Comparison of ENCODE assay signal across 9 cellular contexts in the genomic region with DNA sequence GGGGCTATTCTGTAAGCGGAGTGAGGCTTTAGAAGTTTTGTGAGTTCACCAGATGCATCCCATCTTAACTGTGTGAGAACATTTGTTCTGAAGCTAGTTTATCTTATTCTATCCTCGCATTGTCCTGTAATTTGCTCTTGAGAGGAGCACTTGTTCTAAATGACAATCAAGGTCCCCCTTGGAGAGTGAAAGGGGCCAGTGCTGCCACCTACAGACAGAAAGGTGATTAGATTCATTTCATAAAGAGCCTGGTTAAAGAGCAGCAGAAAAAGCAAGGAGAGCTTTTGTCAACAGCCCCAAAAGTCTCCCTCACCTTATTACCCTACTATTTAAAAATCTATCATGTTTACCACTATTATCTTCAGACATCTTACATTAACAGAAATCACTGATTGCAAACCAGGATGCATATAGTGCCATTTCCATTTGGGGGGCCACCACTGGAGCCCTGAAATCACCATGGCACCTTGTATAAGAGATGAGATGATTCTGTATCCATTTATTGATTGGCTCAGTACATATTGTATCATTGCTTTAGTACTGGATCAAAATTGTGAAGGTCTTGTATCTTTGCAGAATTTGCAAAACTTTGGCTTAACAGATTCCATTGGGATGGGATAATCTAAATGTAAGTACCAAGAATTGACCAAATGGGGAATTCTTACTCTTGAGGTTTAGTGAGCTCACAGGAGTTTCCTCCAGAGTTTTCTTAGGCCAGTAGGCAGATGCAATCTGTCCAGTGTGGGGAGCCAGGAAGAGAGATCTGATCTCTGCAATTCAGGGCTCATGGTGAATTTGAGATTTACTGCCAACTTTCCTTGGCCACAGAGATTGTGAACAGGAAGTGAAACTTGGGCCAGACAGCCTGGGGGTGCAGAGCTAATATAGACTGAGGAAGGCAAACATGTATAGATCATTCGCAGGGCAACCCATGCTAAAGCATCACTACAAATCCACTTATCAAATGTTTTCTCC.
DNase-seq lines count a peak whose midpoint lies in the region; ATAC-seq and TF ChIP-seq lines count a peak whose summit lies in the region.
"Had no signal": no experiment of that assay in that cellular context is flagged by ENCODE, and none has a peak within 500 bp of the region (broad histone marks: within the 10 kb centered on the region; RNA-seq: fewer than 3 reads in every experiment).

No MANE protein-coding gene starts in this region.

- TF ChIP-seq POLR2A in erythroblast (IDR thresholded peaks at IDR 0.05; ENCODE audit: low read length): no peak

- no peaks in the 10 kb centered on the region for H3K36me3 Mint-ChIP-seq in activated T-helper 2 cell treated with anti-CD3 and anti-CD28 coated beads, Interferon-gamma antibody, Interleukin-2, Interleukin-4, amounts not matched to agents 10 μg/mL and 5 μg/mL and 100 μg/mL, durations not matched to agents 14 hours and 24 hours and 36 hours (ENCODE audit: low read depth)

- no peaks in the 10 kb centered on the region for H3K4me1 Mint-ChIP-seq in activated T-helper 2 cell treated with anti-CD3 and anti-CD28 coated beads, Interferon-gamma antibody, Interleukin-2, Interleukin-4, amounts not matched to agents 10 μg/mL and 5 μg/mL and 100 μg/mL, durations not matched to agents 14 hours and 24 hours and 36 hours (ENCODE audit: low read depth)

- ATAC-seq in GM21619 (IDR thresholded peaks at IDR 0.05; ENCODE audit: unreplicated experiment): peak; percentile 64

- DNase-seq in NCI-H2081 (lab: John Stamatoyannopoulos, UW) (peak; percentile 42 to 49), NCI-H2081 treated with DMSO at 0.1 percent for 48 hours (lab: John Stamatoyannopoulos, UW) (no peak), LoVo (ENCODE audit: low spot score) (peak; percentile 53), SHP77 treated with DMSO at 0.1 percent for 48 hours (lab: John Stamatoyannopoulos, UW) (peak; percentile 8), erythroblast (lab: John Stamatoyannopoulos, UW) (peak; percentile 23 to 38), myocyte (ENCODE audit: low read depth) (peak; percentile 53)
- no peak for DNase-seq in activated T-helper 2 cell treated with anti-CD3 and anti-CD28 coated beads, Interferon-gamma antibody, Interleukin-2, Interleukin-4, amounts not matched to agents 10 μg/mL and 5 μg/mL and 100 μg/mL, durations not matched to agents 14 hours and 24 hours and 36 hours (ENCODE audit: low spot score)

- intact Hi-C loops in activated T-helper 2 cell treated with anti-CD3 and anti-CD28 coated beads, Interferon-gamma antibody, Interleukin-2, Interleukin-4, amounts not matched to agents 10 μg/mL and 5 μg/mL and 100 μg/mL, durations not matched to agents 14 hours and 24 hours and 36 hours (cut with micrococcal nuclease): no loop called here

- no peaks in the 10 kb centered on the region for H3K9me3 Mint-ChIP-seq in activated T-helper 2 cell treated with anti-CD3 and anti-CD28 coated beads, Interferon-gamma antibody, Interleukin-2, Interleukin-4, amounts not matched to agents 10 μg/mL and 5 μg/mL and 100 μg/mL, durations not matched to agents 14 hours and 24 hours and 36 hours
- H3K9me3 Mint-ChIP-seq: dendritic cell treated with granulocyte-macrophage colony-stimulating factor and Interleukin-4, amounts not matched to agents 40 ng/mL and 50 ng/mL, for 4 days had no signal

- no peak overlapping the region for H3K4me3 Mint-ChIP-seq in activated T-helper 2 cell treated with anti-CD3 and anti-CD28 coated beads, Interferon-gamma antibody, Interleukin-2, Interleukin-4, amounts not matched to agents 10 μg/mL and 5 μg/mL and 100 μg/mL, durations not matched to agents 14 hours and 24 hours and 36 hours (ENCODE audit: low read depth)
- H3K4me3 Mint-ChIP-seq: dendritic cell treated with granulocyte-macrophage colony-stimulating factor and Interleukin-4, amounts not matched to agents 40 ng/mL and 50 ng/mL, for 4 days had no signal

- H3K27ac Mint-ChIP-seq in activated T-helper 2 cell treated with anti-CD3 and anti-CD28 coated beads, Interferon-gamma antibody, Interleukin-2, Interleukin-4, amounts not matched to agents 10 μg/mL and 5 μg/mL and 100 μg/mL, durations not matched to agents 14 hours and 24 hours and 36 hours: no peak overlapping the region
- H3K27ac Mint-ChIP-seq: dendritic cell treated with granulocyte-macrophage colony-stimulating factor and Interleukin-4, amounts not matched to agents 40 ng/mL and 50 ng/mL, for 4 days had no signal

- no peaks in the 10 kb centered on the region for H3K27me3 Mint-ChIP-seq in activated T-helper 2 cell treated with anti-CD3 and anti-CD28 coated beads, Interferon-gamma antibody, Interleukin-2, Interleukin-4, amounts not matched to agents 10 μg/mL and 5 μg/mL and 100 μg/mL, durations not matched to agents 14 hours and 24 hours and 36 hours (ENCODE audit: low read depth)

Comparison
In these comparisons a context has a peak if more than half of its experiments do, and no peak if none do; other contexts are left out.
1. DNase-seq: peak in NCI-H2081 (2 of 2), LoVo (single experiment), SHP77 treated with DMSO at 0.1 percent for 48 hours (single experiment), erythroblast (2 of 2) and myocyte (single experiment); none in NCI-H2081 treated with DMSO at 0.1 percent for 48 hours (single experiment) and activated T-helper 2 cell treated with anti-CD3 and anti-CD28 coated beads, Interferon-gamma antibody, Interleukin-2, Interleukin-4, amounts not matched to agents 10 μg/mL and 5 μg/mL and 100 μg/mL, durations not matched to agents 14 hours and 24 hours and 36 hours (single experiment).